In the genomic region with DNA sequence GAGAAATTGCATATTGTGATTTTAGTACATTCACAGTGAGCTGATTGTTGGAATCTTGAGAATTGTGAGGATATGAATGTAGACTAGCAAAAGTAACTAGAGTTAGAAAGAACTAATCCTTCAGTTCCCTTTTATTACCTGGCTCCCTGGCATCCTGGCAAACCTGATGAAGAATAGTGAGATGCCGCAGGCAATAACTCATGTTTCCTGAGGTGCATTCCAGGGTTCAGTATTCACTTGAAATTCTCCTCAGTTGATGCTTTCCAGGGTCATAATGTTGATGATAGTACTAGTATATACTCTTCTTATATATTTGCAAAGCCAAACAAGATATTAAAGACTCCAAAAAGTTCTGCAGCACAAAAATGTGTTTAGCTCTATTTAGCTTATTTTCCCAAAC, we compare ENCODE assay signal across 8 cellular contexts.
"Had no signal": no experiment of that assay in that cellular context is flagged by ENCODE, and none has a peak within 500 bp of the region (broad histone marks: within the 10 kb centered on the region; RNA-seq: fewer than 3 reads in every experiment).

No MANE protein-coding gene starts in this region.

- H3K4me3 ChIP-seq: GM12878 had no signal

- DNase-seq: GDM1, GF-D8 had no signal

- ATAC-seq: GM12878 had no signal

- FAIRE-seq: G401.6, GM12878, GM12891, GM12892, GM18507, GM19239 had no signal
